Comparison of ENCODE assay signal across 20 cellular contexts in the genomic region with DNA sequence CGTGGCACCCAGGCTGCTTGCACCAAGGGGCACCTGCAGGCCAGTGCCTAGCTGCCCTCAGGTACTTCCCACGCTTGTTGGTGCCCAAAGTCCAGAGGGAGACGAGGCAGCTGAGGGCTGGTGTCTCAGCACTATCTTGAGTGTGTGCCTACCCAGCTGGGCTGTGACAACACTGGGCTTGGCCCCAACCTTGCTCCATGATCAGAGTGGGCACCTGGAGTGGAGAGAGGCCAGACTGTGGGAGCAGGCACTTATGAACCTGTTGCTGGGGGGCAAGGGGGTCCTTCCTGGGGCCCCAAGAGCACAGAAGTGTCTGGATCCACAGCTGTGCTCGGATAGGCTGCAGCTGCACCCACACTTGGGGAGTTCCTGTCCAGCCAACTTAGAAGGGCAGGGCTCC.
A peak's percentile ranks its signal among the peaks of the same experiment; 100 is the strongest.
DNase-seq lines count a peak whose midpoint lies in the region; ATAC-seq and TF ChIP-seq lines count a peak whose summit lies in the region.
"Had no signal": no experiment of that assay in that cellular context is flagged by ENCODE, and none has a peak within 500 bp of the region (broad histone marks: within the 10 kb centered on the region; RNA-seq: fewer than 3 reads in every experiment).

No MANE protein-coding gene starts in this region.

- H3K14ac ChIP-seq in neuronal stem cell (ENCODE audit: low read length): peak overlapping the region; percentile 71

- H3K79me1 ChIP-seq in neuronal stem cell (ENCODE audit: low read depth, low read length): no peaks in the 10 kb centered on the region

- no peak overlapping the region for H2AFZ ChIP-seq in neuronal stem cell (ENCODE audit: low read length)
- H2AFZ ChIP-seq: GM23338 had no signal

- no peak overlapping the region for H3K4me3 ChIP-seq in left ventricle myocardium inferior
- H3K4me3 ChIP-seq in neuronal stem cell (ENCODE audit: low read length in 2 of 2): no peak overlapping the region
- no peak overlapping the region for H3K4me3 ChIP-seq in gastrocnemius medialis
- H3K4me3 ChIP-seq: BLaER1, GM12878, GM23338, HAP-1 had no signal

- H3K27ac Mint-ChIP-seq in CD14-positive monocyte: no peak overlapping the region
- H3K27ac Mint-ChIP-seq: B cell; CD4-positive, alpha-beta T cell; CD8-positive, alpha-beta memory T cell; GM23338; HFFc6 had no signal

- no peak overlapping the region for H3K4me3 Mint-ChIP-seq in CD14-positive monocyte
- H3K4me3 Mint-ChIP-seq: B cell; CD4-positive, alpha-beta T cell; CD8-positive, alpha-beta memory T cell; GM23338; HFFc6 had no signal

- H4K91ac ChIP-seq in neuronal stem cell (ENCODE audit: low read depth, low read length, poor library complexity): no peak overlapping the region

- WGBS in neuronal stem cell (ENCODE audit: extremely low coverage in 2 of 2, insufficient read length in 2 of 2, insufficient replicate concordance in 1 of 2), 2 donors: no CpG with 5 or more reads among the region's 4 CpGs

- peak overlapping the region; percentile 73 for H3K23ac ChIP-seq in neuronal stem cell (ENCODE audit: low read depth, low read length, poor library complexity)

- no peaks in the 10 kb centered on the region for H3K36me3 Mint-ChIP-seq in CD14-positive monocyte
- H3K36me3 Mint-ChIP-seq: CD8-positive, alpha-beta memory T cell had no signal

- peaks cover 12% of the 10 kb centered on the region for H3K9me3 ChIP-seq in left ventricle myocardium inferior (replicated peaks)
- peaks cover 9 to 11% of the 10 kb centered on the region in 2 donors for H3K9me3 ChIP-seq in neuronal stem cell (replicated peaks in 1 of 2; ENCODE audit: control insufficient read depth in 2 of 2, insufficient read depth in 1 of 2, low read depth in 1 of 2, low read length in 2 of 2)
- H3K9me3 ChIP-seq in gastrocnemius medialis: no peaks in the 10 kb centered on the region
- H3K9me3 ChIP-seq: HAP-1 had no signal

- H2BK120ac ChIP-seq in neuronal stem cell (ENCODE audit: low read depth, low read length): no peak overlapping the region

- H3K4me1 ChIP-seq in left ventricle myocardium inferior (peaks cover 27% of the 10 kb centered on the region), neuronal stem cell (ENCODE audit: control insufficient read depth in 2 of 2, insufficient read depth in 1 of 2, low read depth in 1 of 2, low read length in 2 of 2) (no peaks in the 10 kb centered on the region), gastrocnemius medialis (no peaks in the 10 kb centered on the region)
- H3K4me1 ChIP-seq: BLaER1, HAP-1 had no signal

- TF ChIP-seq CTCF in left ventricle myocardium inferior (IDR thresholded peaks at IDR 0.05; ENCODE audit: borderline replicate concordance): no peak
- TF ChIP-seq CTCF in CD14-positive monocyte (IDR thresholded peaks at IDR 0.05): no peak
- TF ChIP-seq CTCF in gastrocnemius medialis (IDR thresholded peaks at IDR 0.05 in 4 of 5, conservative IDR thresholded peaks at IDR 0.05 in 1 of 5): no peak

- no peak overlapping the region for H2BK15ac ChIP-seq in neuronal stem cell (ENCODE audit: low read length)

- H3K9me3 Mint-ChIP-seq in CD14-positive monocyte: peaks cover 13 to 21% (median 18%) of the 10 kb centered on the region in 7 donors
- H3K9me3 Mint-ChIP-seq: CD4-positive, alpha-beta T cell had no signal

- ATAC-seq in Right ventricle myocardium inferior: no peak
- no peak for ATAC-seq in GM19395 (IDR thresholded peaks at IDR 0.05; ENCODE audit: unreplicated experiment)
- ATAC-seq in gastrocnemius medialis: no peak
- ATAC-seq: GM12878, GM23338 had no signal

- no peak overlapping the region for H3K4me2 ChIP-seq in neuronal stem cell (ENCODE audit: insufficient read depth, low read length, poor library complexity, severe bottlenecking)
- H3K4me2 ChIP-seq: BLaER1, GM23338 had no signal

- H3K36me3 ChIP-seq in left ventricle myocardium inferior (no peaks in the 10 kb centered on the region), neuronal stem cell (replicated peaks in 1 of 2; ENCODE audit: control insufficient read depth in 2 of 2, insufficient read depth in 2 of 2, low read length in 2 of 2) (no peaks in the 10 kb centered on the region), gastrocnemius medialis (no peaks in the 10 kb centered on the region)
- H3K36me3 ChIP-seq: BLaER1, HAP-1 had no signal

- no peak overlapping the region for H3K9ac ChIP-seq in neuronal stem cell (ENCODE audit: low read depth, low read length, poor library complexity)
- H3K9ac ChIP-seq: BLaER1 had no signal

- H2BK5ac ChIP-seq in neuronal stem cell (ENCODE audit: low read length): no peak overlapping the region

- peak overlapping the region; percentile 43 for H4K8ac ChIP-seq in neuronal stem cell (ENCODE audit: low read depth, low read length)

- no peak overlapping the region for H3K18ac ChIP-seq in neuronal stem cell (ENCODE audit: low read length)

- H3K27ac ChIP-seq in left ventricle myocardium inferior (replicated peaks) (no peak overlapping the region), neuronal stem cell (replicated peaks; ENCODE audit: low read length) (no peak overlapping the region), gastrocnemius medialis (no peak overlapping the region)
- H3K27ac ChIP-seq: 22Rv1, BLaER1, C4-2B had no signal

- H3K4ac ChIP-seq in neuronal stem cell (ENCODE audit: low read length): no peak overlapping the region

- no peaks in the 10 kb centered on the region for H3K27me3 Mint-ChIP-seq in CD14-positive monocyte (ENCODE audit: low read depth in 3 of 3)
- H3K27me3 Mint-ChIP-seq: B cell; CD4-positive, alpha-beta T cell; CD8-positive, alpha-beta memory T cell had no signal

- DNase-seq in Right ventricle myocardium inferior (ENCODE audit: missing footprints) (peak; percentile 43), left ventricle myocardium inferior (no peak), CD14-positive monocyte (ENCODE audit: low spot score) (peak; percentile 43), neuronal stem cell (ENCODE audit: low spot score) (no peak), gastrocnemius medialis (no peak)
- DNase-seq: CD4-positive, alpha-beta T cell; CD8-positive, alpha-beta memory T cell; DMS 273 treated with DMSO at 0.1 percent for 48 hours; DMS79; EL; GDM1; HFFc6 had no signal

- no peak for TF ChIP-seq POLR2A in gastrocnemius medialis (IDR thresholded peaks at IDR 0.05)

- no peak overlapping the region for H2BK12ac ChIP-seq in neuronal stem cell (ENCODE audit: low read length)

- no peaks in the 10 kb centered on the region for H3K4me1 Mint-ChIP-seq in CD14-positive monocyte
- H3K4me1 Mint-ChIP-seq: B cell; CD8-positive, alpha-beta memory T cell; GM23338 had no signal

- peak overlapping the region; percentile 56 for H2AK5ac ChIP-seq in neuronal stem cell (ENCODE audit: low read depth, low read length)

- in situ Hi-C loops in gastrocnemius medialis (cut with MboI; ENCODE audit: low sequenced_read_pairs in 4 of 4): no loop called here

- intact Hi-C loops in Right ventricle myocardium inferior (cut with DNase I): no loop called here
- intact Hi-C loops in left ventricle myocardium inferior (cut with micrococcal nuclease): no loop called here
- intact Hi-C loops in CD14-positive monocyte (cut with micrococcal nuclease): no loop called here
- intact Hi-C loops in gastrocnemius medialis (cut with DNase I; ENCODE audit: low total_unique reads): no loop called here

- H3K27me3 ChIP-seq in left ventricle myocardium inferior (ENCODE audit: low read depth): no peaks in the 10 kb centered on the region
- no peaks in the 10 kb centered on the region for H3K27me3 ChIP-seq in neuronal stem cell (ENCODE audit: control insufficient read depth in 3 of 3, insufficient read depth in 3 of 3, low read depth in 1 of 3, low read length in 3 of 3)
- no peaks in the 10 kb centered on the region for H3K27me3 ChIP-seq in gastrocnemius medialis
- H3K27me3 ChIP-seq: BLaER1 had no signal

Comparison
In these comparisons a context has a peak if more than half of its experiments do, and no peak if none do; other contexts are left out.
1. DNase-seq: peak in Right ventricle myocardium inferior (single experiment) and CD14-positive monocyte (single experiment); none in left ventricle myocardium inferior (single experiment), neuronal stem cell (single experiment) and gastrocnemius medialis (0 of 2).